In genomic region chr9:90787771-90788460, GRCh38 we compare ENCODE assay signal across 19 cellular contexts. TPM values are rescaled to one million over a fixed set of nuclear protein-coding genes. Genes with fewer than 3 reads are reported as not detected.
DNase-seq lines count a peak whose midpoint lies in the region; ATAC-seq and TF ChIP-seq lines count a peak whose summit lies in the region.
"Had no signal": no experiment of that assay in that cellular context is flagged by ENCODE, and none has a peak within 500 bp of the region (broad histone marks: within the 10 kb centered on the region; RNA-seq: fewer than 3 reads in every experiment).

No MANE protein-coding gene starts in this region.

- H3K9me3 ChIP-seq in CD4-positive, alpha-beta T cell (ENCODE audit: control insufficient read depth, low read length) = no peaks in the 10 kb centered on the region
- H3K9me3 ChIP-seq: gastrocnemius medialis, SJSA1 had no signal

- peaks cover 5% of the 10 kb centered on the region for H3K9me3 Mint-ChIP-seq in stimulated activated memory B cell treated with anti-CD40 and anti-IgM and Interleukin-4, amounts not matched to agents 10 μg/mL and 1 μg/mL and 100 μg/mL, for 72 hours
- H3K9me3 Mint-ChIP-seq in CD4-positive, alpha-beta T cell = no peaks in the 10 kb centered on the region
- H3K9me3 Mint-ChIP-seq in immature natural killer cell = peaks cover 0 to 2% (median 0%) of the 10 kb centered on the region in 6 donors
- H3K9me3 Mint-ChIP-seq: natural killer cell; T-helper 2 cell treated with Interferon-gamma antibody and Interleukin-4, amounts not matched to agents 5 μg/mL and 100 μg/mL, for 36 hours had no signal

- peaks cover 5% of the 10 kb centered on the region for H3K27me3 ChIP-seq in CD4-positive, alpha-beta T cell (ENCODE audit: control insufficient read depth, insufficient read depth, low read length)
- H3K27me3 ChIP-seq: gastrocnemius medialis, SJSA1 had no signal

- no peak for TF ChIP-seq CTCF in CD4-positive, alpha-beta T cell (IDR thresholded peaks at IDR 0.05)

- POLR2A ChIA-PET in CD4-positive, alpha-beta T cell (lab: Charles Lee) = no interaction called here

- H3K27ac Mint-ChIP-seq in stimulated activated memory B cell treated with anti-CD40 and anti-IgM and Interleukin-4, amounts not matched to agents 10 μg/mL and 1 μg/mL and 100 μg/mL, for 72 hours = no peak overlapping the region
- H3K27ac Mint-ChIP-seq in CD4-positive, alpha-beta T cell = no peak overlapping the region
- no peak overlapping the region for H3K27ac Mint-ChIP-seq in immature natural killer cell
- H3K27ac Mint-ChIP-seq: natural killer cell; T-helper 2 cell treated with Interferon-gamma antibody and Interleukin-4, amounts not matched to agents 5 μg/mL and 100 μg/mL, for 36 hours had no signal

- H3K4me3 Mint-ChIP-seq in stimulated activated memory B cell treated with anti-CD40 and anti-IgM and Interleukin-4, amounts not matched to agents 10 μg/mL and 1 μg/mL and 100 μg/mL, for 72 hours = no peak overlapping the region
- H3K4me3 Mint-ChIP-seq in CD4-positive, alpha-beta T cell = no peak overlapping the region
- no peak overlapping the region for H3K4me3 Mint-ChIP-seq in immature natural killer cell
- H3K4me3 Mint-ChIP-seq: natural killer cell; T-helper 2 cell treated with Interferon-gamma antibody and Interleukin-4, amounts not matched to agents 5 μg/mL and 100 μg/mL, for 36 hours had no signal

- H3K27ac ChIP-seq in CD4-positive, alpha-beta T cell (ENCODE audit: low read depth, low read length) = no peak overlapping the region
- H3K27ac ChIP-seq: dorsolateral prefrontal cortex, gastrocnemius medialis, parathyroid adenoma, SJSA1 had no signal

- DNase-seq in HuH-7 (ENCODE audit: low spot score) = no peak
- DNase-seq in CD4-positive, alpha-beta T cell = no peak
- no peak for DNase-seq in immature natural killer cell
- DNase-seq: activated CD4-positive, CD25-positive, alpha-beta regulatory T cell treated with anti-CD3 and anti-CD28 coated beads, Interleukin-2, amount 50 U/mL, for 72 hours; COR-L47; dorsolateral prefrontal cortex; EL; gastrocnemius medialis; KBM-7; mesendoderm; natural killer cell; NCI-H1092 treated with DMSO at 0.1 percent for 48 hours had no signal

- H3K36me3 Mint-ChIP-seq in stimulated activated memory B cell treated with anti-CD40 and anti-IgM and Interleukin-4, amounts not matched to agents 10 μg/mL and 1 μg/mL and 100 μg/mL, for 72 hours = peaks cover 5% of the 10 kb centered on the region
- no peaks in the 10 kb centered on the region for H3K36me3 Mint-ChIP-seq in CD4-positive, alpha-beta T cell (ENCODE audit: low read depth)
- H3K36me3 Mint-ChIP-seq in immature natural killer cell = no peaks in the 10 kb centered on the region
- H3K36me3 Mint-ChIP-seq: natural killer cell had no signal

- ATAC-seq in GM18909 (IDR thresholded peaks at IDR 0.05; ENCODE audit: poor library complexity, unreplicated experiment) (peak; percentile 58), GM21825 (IDR thresholded peaks at IDR 0.05; ENCODE audit: unreplicated experiment) (peak; percentile 50), HG03469 (IDR thresholded peaks at IDR 0.05; ENCODE audit: unreplicated experiment) (peak; percentile 40)
- ATAC-seq in stimulated activated memory B cell treated with anti-CD40 and anti-IgM and Interleukin-4, amounts not matched to agents 10 μg/mL and 1 μg/mL and 100 μg/mL, for 72 hours = peak; percentile 74
- no peak for ATAC-seq in CD4-positive, alpha-beta T cell (ENCODE audit: poor library complexity)
- ATAC-seq: gastrocnemius medialis, natural killer cell had no signal

- CTCF ChIA-PET in CD4-positive, alpha-beta T cell (lab: Charles Lee) = no interaction called here

- peaks cover 28% of the 10 kb centered on the region for H3K4me1 Mint-ChIP-seq in stimulated activated memory B cell treated with anti-CD40 and anti-IgM and Interleukin-4, amounts not matched to agents 10 μg/mL and 1 μg/mL and 100 μg/mL, for 72 hours
- H3K4me1 Mint-ChIP-seq in CD4-positive, alpha-beta T cell (ENCODE audit: low read depth) = no peaks in the 10 kb centered on the region
- no peaks in the 10 kb centered on the region for H3K4me1 Mint-ChIP-seq in immature natural killer cell
- H3K4me1 Mint-ChIP-seq: natural killer cell had no signal

- intact Hi-C loops in CD4-positive, alpha-beta T cell (cut with DNase I, micrococcal nuclease) = no loop called here

- no peaks in the 10 kb centered on the region for H3K27me3 Mint-ChIP-seq in stimulated activated memory B cell treated with anti-CD40 and anti-IgM and Interleukin-4, amounts not matched to agents 10 μg/mL and 1 μg/mL and 100 μg/mL, for 72 hours
- H3K27me3 Mint-ChIP-seq in CD4-positive, alpha-beta T cell = peaks cover 22% of the 10 kb centered on the region
- peaks cover 0 to 10% (median 6%) of the 10 kb centered on the region in 3 donors for H3K27me3 Mint-ChIP-seq in immature natural killer cell (ENCODE audit: low read depth in 3 of 3)

RNA-seq across cellular contexts. Expression of gene SYK, which starts 13.7 kb away (rescaled TPM):
- 1 to 10 TPM; 1.1 to 1.2 TPM for total RNA-seq in CD4-positive, alpha-beta T cell
- 100 to 1,000 TPM in 1 of 3 donors, 10 to 100 TPM in 2; 50.1 to 125 (median 82.6) TPM for polyA plus RNA-seq in immature natural killer cell
- total RNA-seq: SJSA1 had no signal
